Comparison of ENCODE assay signal across 21 cellular contexts in genomic region chr3:120982608-120983320, GRCh38.
"Had no signal": no experiment of that assay in that cellular context is flagged by ENCODE, and none has a peak within 500 bp of the region (broad histone marks: within the 10 kb centered on the region; RNA-seq: fewer than 3 reads in every experiment).

No MANE protein-coding gene starts in this region.

- H3K9me3 ChIP-seq: pancreas had no signal

- H3K36me3 Mint-ChIP-seq: activated naive CD4-positive, alpha-beta T cell treated with anti-CD3 and anti-CD28 coated beads, Interleukin-2, amount 10 ng/mL, durations not matched to agents 7 days and 5 days; mesothelial cell of epicardium had no signal

- H3K4me3 Mint-ChIP-seq: activated CD4-positive, alpha-beta T cell treated with anti-CD3 and anti-CD28 coated beads, Interleukin-2, amount 10 ng/mL, durations not matched to agents 7 days and 5 days; activated CD8-positive, alpha-beta memory T cell treated with anti-CD3 and anti-CD28 coated beads, Interleukin-2, amount 10 ng/mL, durations not matched to agents 7 days and 5 days; activated CD8-positive, alpha-beta T cell treated with anti-CD3 and anti-CD28 coated beads for 36 hours; activated naive CD4-positive, alpha-beta T cell treated with anti-CD3 and anti-CD28 coated beads, Interleukin-2, amount 10 ng/mL, durations not matched to agents 7 days and 5 days; mesothelial cell of epicardium; natural killer cell had no signal

- ATAC-seq: activated CD8-positive, alpha-beta memory T cell treated with anti-CD3 and anti-CD28 coated beads, Interleukin-2, amount 10 ng/mL, durations not matched to agents 7 days and 5 days; activated CD8-positive, alpha-beta T cell treated with anti-CD3 and anti-CD28 coated beads for 36 hours; left lung; natural killer cell; pancreas; psoas muscle; right cardiac atrium had no signal

- H3K27me3 Mint-ChIP-seq: activated CD4-positive, alpha-beta T cell treated with anti-CD3 and anti-CD28 coated beads, Interleukin-2, amount 10 ng/mL, durations not matched to agents 7 days and 5 days; activated CD8-positive, alpha-beta memory T cell treated with anti-CD3 and anti-CD28 coated beads, Interleukin-2, amount 10 ng/mL, durations not matched to agents 7 days and 5 days; activated CD8-positive, alpha-beta T cell treated with anti-CD3 and anti-CD28 coated beads for 36 hours; activated naive CD4-positive, alpha-beta T cell treated with anti-CD3 and anti-CD28 coated beads, Interleukin-2, amount 10 ng/mL, durations not matched to agents 7 days and 5 days had no signal

- H3K4me1 ChIP-seq: left lung, pancreas, psoas muscle, upper lobe of left lung had no signal

- H3K4me3 ChIP-seq: left lung, pancreas, psoas muscle, thoracic aorta, upper lobe of left lung had no signal

- H3K27ac Mint-ChIP-seq: activated CD4-positive, alpha-beta T cell treated with anti-CD3 and anti-CD28 coated beads, Interleukin-2, amount 10 ng/mL, durations not matched to agents 7 days and 5 days; activated CD8-positive, alpha-beta memory T cell treated with anti-CD3 and anti-CD28 coated beads, Interleukin-2, amount 10 ng/mL, durations not matched to agents 7 days and 5 days; activated CD8-positive, alpha-beta T cell treated with anti-CD3 and anti-CD28 coated beads for 36 hours; activated naive CD4-positive, alpha-beta T cell treated with anti-CD3 and anti-CD28 coated beads, Interleukin-2, amount 10 ng/mL, durations not matched to agents 7 days and 5 days; mesothelial cell of epicardium; natural killer cell had no signal

- H3K36me3 ChIP-seq: left lung, neutrophil, pancreas, thoracic aorta, upper lobe of left lung had no signal

- H3K27ac ChIP-seq: left lung, neutrophil, pancreas, psoas muscle, thoracic aorta, upper lobe of left lung, VCaP had no signal

- DNase-seq: activated CD4-positive, alpha-beta T cell treated with anti-CD3 and anti-CD28 coated beads, Interleukin-2, amount 10 ng/mL, durations not matched to agents 7 days and 5 days; activated CD4-positive, CD25-positive, alpha-beta regulatory T cell treated with anti-CD3 and anti-CD28 coated beads, Interleukin-2, amount 50 U/mL, for 72 hours; activated CD8-positive, alpha-beta memory T cell treated with anti-CD3 and anti-CD28 coated beads, Interleukin-2, amount 10 ng/mL, durations not matched to agents 7 days and 5 days; activated CD8-positive, alpha-beta T cell treated with anti-CD3 and anti-CD28 coated beads for 36 hours; activated effector memory CD4-positive, alpha-beta T cell treated with anti-CD3 and anti-CD28 coated beads, Interleukin-2, amount 50 U/mL, for 16 hours; activated naive CD4-positive, alpha-beta T cell treated with anti-CD3 and anti-CD28 coated beads, Interleukin-2, amount 10 ng/mL, durations not matched to agents 7 days and 5 days; activated T-cell treated with anti-CD3 and anti-CD28 coated beads for 4 hours; amygdala; kidney glomerular epithelial cell; left lung; natural killer cell; pancreas; stimulated activated CD4-positive, alpha-beta T cell treated with anti-CD3 and anti-CD28 coated beads, Interleukin-12 subunit alpha, Interleukin-12 subunit beta, amount 100 ng/mL, for 4 hours; stimulated activated CD4-positive, alpha-beta T cell treated with anti-CD3 and anti-CD28 coated beads, Interleukin-1b, Interleukin-23, amount 100 ng/mL, for 48 hours had no signal

- H3K4me1 Mint-ChIP-seq: activated CD4-positive, alpha-beta T cell treated with anti-CD3 and anti-CD28 coated beads, Interleukin-2, amount 10 ng/mL, durations not matched to agents 7 days and 5 days; activated CD8-positive, alpha-beta memory T cell treated with anti-CD3 and anti-CD28 coated beads, Interleukin-2, amount 10 ng/mL, durations not matched to agents 7 days and 5 days; activated naive CD4-positive, alpha-beta T cell treated with anti-CD3 and anti-CD28 coated beads, Interleukin-2, amount 10 ng/mL, durations not matched to agents 7 days and 5 days; mesothelial cell of epicardium; natural killer cell had no signal

- H3K27me3 ChIP-seq: left lung, neutrophil, pancreas, upper lobe of left lung had no signal
